Comparison of ENCODE assay signal across 25 cellular contexts in the genomic region with DNA sequence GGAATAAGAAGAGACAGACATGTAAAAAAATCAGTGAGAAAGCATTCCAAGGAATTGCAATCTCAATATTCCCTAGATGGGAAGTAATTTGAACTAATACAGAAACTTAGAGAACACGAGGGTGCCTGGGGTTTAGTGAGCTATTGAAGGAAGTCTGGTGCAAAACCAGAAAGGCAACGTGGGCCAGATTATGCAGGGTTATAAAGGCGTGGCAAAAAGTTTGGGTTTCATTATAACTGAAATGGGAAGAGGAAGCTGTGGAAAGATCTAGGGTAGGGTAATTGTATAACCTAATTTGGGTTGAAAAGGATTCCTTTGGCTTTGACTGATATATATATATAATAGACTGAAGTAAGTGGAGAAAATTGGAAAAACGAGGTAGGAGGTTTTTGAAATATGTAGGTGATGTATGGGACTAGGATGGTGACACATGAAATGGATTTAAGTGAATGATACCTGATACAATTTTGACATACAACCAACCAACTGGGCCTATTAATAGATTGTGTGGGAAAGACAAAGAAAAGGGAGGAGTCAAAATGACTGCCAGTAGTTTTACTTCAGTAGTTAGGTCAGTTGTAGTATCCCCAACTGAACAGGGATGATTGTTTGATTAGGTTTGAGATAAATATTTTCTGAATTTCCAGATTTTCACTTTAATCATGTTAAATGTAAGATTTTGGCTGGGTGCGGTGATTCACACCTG.
"Had no signal": no experiment of that assay in that cellular context is flagged by ENCODE, and none has a peak within 500 bp of the region (broad histone marks: within the 10 kb centered on the region; RNA-seq: fewer than 3 reads in every experiment).

No MANE protein-coding gene starts in this region.

- H3K9ac ChIP-seq: parathyroid adenoma had no signal

- H3K9me3 ChIP-seq: breast epithelium, esophagus muscularis mucosa, right atrium auricular region, testis, transverse colon had no signal

- H3K4me2 ChIP-seq: smooth muscle cell had no signal

- H3K36me3 ChIP-seq: breast epithelium, esophagus muscularis mucosa, right atrium auricular region, transverse colon had no signal

- H3K4me1 ChIP-seq: breast epithelium, parathyroid adenoma, right atrium auricular region, testis, transverse colon had no signal

- H3K27me3 ChIP-seq: breast epithelium, esophagus muscularis mucosa, right atrium auricular region, testis, transverse colon had no signal

- ATAC-seq: activated CD8-positive, alpha-beta T cell treated with anti-CD3 and anti-CD28 coated beads for 36 hours; activated naive CD4-positive, alpha-beta T cell treated with anti-CD3 and anti-CD28 coated beads, Interleukin-2, amount 50 U/mL, for 72 hours; naive thymus-derived CD8-positive, alpha-beta T cell; T-helper 17 cell had no signal

- H3K79me2 ChIP-seq: parathyroid adenoma had no signal

- H3K27ac ChIP-seq: breast epithelium, esophagus muscularis mucosa, parathyroid adenoma, right atrium auricular region, testis, transverse colon had no signal

- DNase-seq: activated B cell treated with CpG ODN at 0.5 μM for 24 hours; activated CD4-positive, alpha-beta T cell treated with anti-CD3 and anti-CD28 coated beads, Interleukin-2, amount 50 U/mL, for 1 hour; activated CD8-positive, alpha-beta T cell treated with anti-CD3 and anti-CD28 coated beads for 36 hours; activated naive CD4-positive, alpha-beta T cell; activated T-cell treated with anti-CD3 and anti-CD28 coated beads, Interleukin-2, amount 50 U/mL, for 48 hours; central memory CD4-positive, alpha-beta T cell; dermis blood vessel endothelial cell; effector CD4-positive, alpha-beta T cell; foreskin melanocyte; mammary epithelial cell; naive thymus-derived CD8-positive, alpha-beta T cell; nucleus accumbens; stimulated activated CD4-positive, alpha-beta T cell treated with anti-CD3 and anti-CD28 coated beads, Interleukin-15, amount 100 ng/mL, for 24 hours; stimulated activated CD4-positive, alpha-beta T cell treated with anti-CD3 and anti-CD28 coated beads, Interleukin-2, amount 100 ng/mL, for 24 hours; stimulated activated naive CD4-positive, alpha-beta T cell treated with Interleukin-2 at 50 U/mL for 16 hours; T-helper 17 cell; T1000; testis; transverse colon had no signal

- H3K4me3 ChIP-seq: breast epithelium, esophagus muscularis mucosa, right atrium auricular region, smooth muscle cell, testis, transverse colon had no signal

- H2AFZ ChIP-seq: parathyroid adenoma had no signal
